ENCODE assay signal across 1 cellular context in the genomic region with DNA sequence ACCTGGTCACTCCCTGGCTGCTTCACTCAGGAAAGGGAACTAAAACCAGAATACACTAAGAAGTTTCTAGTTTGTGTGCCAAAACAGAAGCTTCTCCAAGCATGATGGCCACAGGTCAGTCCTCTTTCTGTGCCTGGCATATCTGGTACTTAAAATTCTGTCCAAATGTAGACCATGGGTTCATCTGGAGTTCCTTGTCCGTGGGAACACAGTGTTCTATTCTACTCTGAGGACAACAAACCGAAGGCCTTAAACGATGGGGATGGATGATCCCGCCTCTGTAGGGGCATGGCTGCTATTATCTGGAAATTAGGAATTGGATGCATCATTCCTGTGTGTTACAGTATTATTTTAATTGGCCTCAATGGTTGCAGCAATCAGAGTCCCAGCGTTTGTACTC.
TF ChIP-seq lines count a peak whose summit lies in the region.

No MANE protein-coding gene starts in this region.

TF ChIP-seq in liver, 16 proteins besides CTCF, POLR2A, EP300 and RAD21 (continued from another document):
- TF ChIP-seq EGR1 (IDR thresholded peaks at IDR 0.05; ENCODE audit: low read depth in 2 of 2) = no peak
- no peak for TF ChIP-seq FOXA2 (IDR thresholded peaks at IDR 0.05)
- TF ChIP-seq, protein P1, sequence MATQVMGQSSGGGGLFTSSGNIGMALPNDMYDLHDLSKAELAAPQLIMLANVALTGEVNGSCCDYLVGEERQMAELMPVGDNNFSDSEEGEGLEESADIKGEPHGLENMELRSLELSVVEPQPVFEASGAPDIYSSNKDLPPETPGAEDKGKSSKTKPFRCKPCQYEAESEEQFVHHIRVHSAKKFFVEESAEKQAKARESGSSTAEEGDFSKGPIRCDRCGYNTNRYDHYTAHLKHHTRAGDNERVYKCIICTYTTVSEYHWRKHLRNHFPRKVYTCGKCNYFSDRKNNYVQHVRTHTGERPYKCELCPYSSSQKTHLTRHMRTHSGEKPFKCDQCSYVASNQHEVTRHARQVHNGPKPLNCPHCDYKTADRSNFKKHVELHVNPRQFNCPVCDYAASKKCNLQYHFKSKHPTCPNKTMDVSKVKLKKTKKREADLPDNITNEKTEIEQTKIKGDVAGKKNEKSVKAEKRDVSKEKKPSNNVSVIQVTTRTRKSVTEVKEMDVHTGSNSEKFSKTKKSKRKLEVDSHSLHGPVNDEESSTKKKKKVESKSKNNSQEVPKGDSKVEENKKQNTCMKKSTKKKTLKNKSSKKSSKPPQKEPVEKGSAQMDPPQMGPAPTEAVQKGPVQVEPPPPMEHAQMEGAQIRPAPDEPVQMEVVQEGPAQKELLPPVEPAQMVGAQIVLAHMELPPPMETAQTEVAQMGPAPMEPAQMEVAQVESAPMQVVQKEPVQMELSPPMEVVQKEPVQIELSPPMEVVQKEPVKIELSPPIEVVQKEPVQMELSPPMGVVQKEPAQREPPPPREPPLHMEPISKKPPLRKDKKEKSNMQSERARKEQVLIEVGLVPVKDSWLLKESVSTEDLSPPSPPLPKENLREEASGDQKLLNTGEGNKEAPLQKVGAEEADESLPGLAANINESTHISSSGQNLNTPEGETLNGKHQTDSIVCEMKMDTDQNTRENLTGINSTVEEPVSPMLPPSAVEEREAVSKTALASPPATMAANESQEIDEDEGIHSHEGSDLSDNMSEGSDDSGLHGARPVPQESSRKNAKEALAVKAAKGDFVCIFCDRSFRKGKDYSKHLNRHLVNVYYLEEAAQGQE (IDR thresholded peaks at IDR 0.05) = no peak
- TF ChIP-seq FOXA1 (IDR thresholded peaks at IDR 0.05) = no peak
- no peak for TF ChIP-seq GABPA (IDR thresholded peaks at IDR 0.05 in 1 of 2, conservative IDR thresholded peaks at IDR 0.05 in 1 of 2)
- no peak for TF ChIP-seq JUND (IDR thresholded peaks at IDR 0.05)
- TF ChIP-seq YY1 (IDR thresholded peaks at IDR 0.05) = no peak
- peak; percentile 31 for TF ChIP-seq SP1 (IDR thresholded peaks at IDR 0.05)
- no peak for TF ChIP-seq TAF1 (conservative IDR thresholded peaks at IDR 0.05)
- TF ChIP-seq HNF4G (IDR thresholded peaks at IDR 0.05) = no peak
- TF ChIP-seq, protein P2, sequence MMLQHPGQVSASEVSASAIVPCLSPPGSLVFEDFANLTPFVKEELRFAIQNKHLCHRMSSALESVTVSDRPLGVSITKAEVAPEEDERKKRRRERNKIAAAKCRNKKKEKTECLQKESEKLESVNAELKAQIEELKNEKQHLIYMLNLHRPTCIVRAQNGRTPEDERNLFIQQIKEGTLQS (IDR thresholded peaks at IDR 0.05) = no peak
- TF ChIP-seq NR2F2 (IDR thresholded peaks at IDR 0.05) = no peak
- no peak for TF ChIP-seq HNF4A (conservative IDR thresholded peaks at IDR 0.05)
- TF ChIP-seq, protein P3, sequence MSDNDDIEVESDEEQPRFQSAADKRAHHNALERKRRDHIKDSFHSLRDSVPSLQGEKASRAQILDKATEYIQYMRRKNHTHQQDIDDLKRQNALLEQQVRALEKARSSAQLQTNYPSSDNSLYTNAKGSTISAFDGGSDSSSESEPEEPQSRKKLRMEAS (IDR thresholded peaks at IDR 0.05) = no peak
